In the genomic region with DNA sequence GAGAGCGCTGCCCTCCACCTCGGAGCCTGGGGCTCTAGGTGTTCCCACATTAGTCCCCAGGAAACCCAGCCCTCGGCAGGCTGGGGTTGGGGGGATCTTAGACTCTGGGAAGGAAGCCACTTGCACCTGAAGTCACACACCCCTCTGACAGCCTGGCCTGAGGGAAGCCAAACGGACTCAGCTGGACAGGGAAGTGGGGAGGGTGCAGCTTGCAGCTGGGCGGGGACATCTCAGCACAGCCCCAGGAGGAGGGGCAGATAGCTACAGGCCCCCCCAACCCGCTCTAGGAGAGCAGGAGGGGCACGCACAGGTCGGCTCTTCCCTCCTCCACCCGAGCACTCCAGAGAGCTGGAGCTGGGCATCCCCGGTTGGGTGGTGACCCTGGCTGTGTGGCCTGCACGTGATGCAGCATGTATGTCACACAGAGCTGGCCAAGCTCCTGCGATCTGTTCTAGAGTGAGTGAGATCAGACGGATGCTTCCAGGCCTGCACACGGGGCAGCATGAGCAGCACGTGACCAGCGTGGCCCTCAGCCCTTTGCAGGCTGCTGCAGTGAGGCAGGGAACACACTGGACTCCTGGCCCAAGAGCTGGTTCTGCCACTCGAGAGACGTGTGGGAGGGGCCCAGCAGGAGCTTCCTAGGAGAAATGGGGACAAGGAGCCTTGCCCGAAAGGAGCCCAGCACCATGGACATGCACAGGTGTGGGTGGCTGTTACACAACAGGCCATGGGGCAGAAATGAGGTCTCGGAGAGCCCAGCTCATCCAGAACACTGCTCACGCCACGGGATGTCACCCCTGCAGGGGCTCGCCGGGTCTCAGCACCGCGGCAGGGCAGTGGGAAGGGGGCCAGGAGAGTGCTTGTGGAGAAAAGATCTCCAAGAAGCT, we compare ENCODE assay signal across 18 cellular contexts. TPM values are rescaled to one million over a fixed set of nuclear protein-coding genes. Genes with fewer than 3 reads are reported as not detected.
DNase-seq lines count a peak whose midpoint lies in the region; ATAC-seq and TF ChIP-seq lines count a peak whose summit lies in the region.
"Had no signal": no experiment of that assay in that cellular context is flagged by ENCODE, and none has a peak within 500 bp of the region (broad histone marks: within the 10 kb centered on the region; RNA-seq: fewer than 3 reads in every experiment).

No MANE protein-coding gene starts in this region.

- H3K9me3 Mint-ChIP-seq in natural killer cell treated with Interleukin-12 subunit alpha and Interleukin-12 subunit beta and Interleukin-15 and Interleukin-18, amount 100 ng/mL, for 72 hours, result no peaks in the 10 kb centered on the region
- H3K9me3 Mint-ChIP-seq in natural killer cell, result no peaks in the 10 kb centered on the region
- no peaks in the 10 kb centered on the region for H3K9me3 Mint-ChIP-seq in activated T-cell treated with anti-CD3 and anti-CD28 coated beads, Interleukin-2, amount 50 U/mL, for 72 hours
- H3K9me3 Mint-ChIP-seq: stimulated activated naive CD8-positive, alpha-beta T cell treated with anti-CD3 and anti-CD28 coated beads, Interleukin-15, Interleukin-2, amounts not matched to agents 100 ng/mL and 50 ng/mL, for 24 hours had no signal

- no peak overlapping the region for H3K27ac Mint-ChIP-seq in natural killer cell treated with Interleukin-12 subunit alpha and Interleukin-12 subunit beta and Interleukin-15 and Interleukin-18, amount 100 ng/mL, for 72 hours
- H3K27ac Mint-ChIP-seq in natural killer cell, result no peak overlapping the region
- H3K27ac Mint-ChIP-seq in activated T-cell treated with anti-CD3 and anti-CD28 coated beads, Interleukin-2, amount 50 U/mL, for 72 hours, result no peak overlapping the region
- H3K27ac Mint-ChIP-seq: stimulated activated naive CD8-positive, alpha-beta T cell treated with anti-CD3 and anti-CD28 coated beads, Interleukin-15, Interleukin-2, amounts not matched to agents 100 ng/mL and 50 ng/mL, for 24 hours had no signal

- no peak for TF ChIP-seq CTCF in natural killer cell (IDR thresholded peaks at IDR 0.05)
- no peak for TF ChIP-seq CTCF in foreskin keratinocyte (conservative IDR thresholded peaks at IDR 0.05)
- no peak for TF ChIP-seq CTCF in omental fat pad (IDR thresholded peaks at IDR 0.05)

- no peaks in the 10 kb centered on the region for H3K4me1 ChIP-seq in foreskin keratinocyte

- no peaks in the 10 kb centered on the region for H3K27me3 ChIP-seq in foreskin keratinocyte
- H3K27me3 ChIP-seq: cardiac muscle cell, MG63, neutrophil had no signal

- peak; percentile 40 for DNase-seq in natural killer cell treated with Interleukin-12 subunit alpha and Interleukin-12 subunit beta and Interleukin-15 and Interleukin-18, amount 100 ng/mL, for 72 hours (ENCODE audit: low spot score)
- DNase-seq in natural killer cell (no peak), left cardiac atrium (peak; percentile 79), occipital lobe (lab: John Stamatoyannopoulos, UW) (peak; percentile 58), foreskin keratinocyte (no peak), omental fat pad (ENCODE audit: low spot score) (no peak)
- DNase-seq in activated T-cell treated with anti-CD3 and anti-CD28 coated beads, Interleukin-2, amount 50 U/mL, for 72 hours, result no peak
- no peak for DNase-seq in activated CD8-positive, alpha-beta memory T cell treated with anti-CD3 and anti-CD28 coated beads, Interleukin-2, amount 50 U/mL, for 4 hours
- DNase-seq: activated effector memory CD4-positive, alpha-beta T cell treated with anti-CD3 and anti-CD28 coated beads, Interleukin-2, amount 50 U/mL, for 16 hours; erythroblast; MG63; stimulated activated CD4-positive, alpha-beta T cell treated with anti-CD3 and anti-CD28 coated beads, Interleukin-2, amount 100 ng/mL, for 24 hours; T-helper 2 cell had no signal

- H3K27ac ChIP-seq in foreskin keratinocyte, result no peak overlapping the region
- H3K27ac ChIP-seq: 22Rv1, cardiac muscle cell, HL-60, neutrophil had no signal

- H3K4me1 Mint-ChIP-seq in natural killer cell treated with Interleukin-12 subunit alpha and Interleukin-12 subunit beta and Interleukin-15 and Interleukin-18, amount 100 ng/mL, for 72 hours (ENCODE audit: low read depth in 2 of 2), result peaks cover 0 to 6% of the 10 kb centered on the region in 2 donors
- peaks cover 0 to 6% of the 10 kb centered on the region in 2 donors for H3K4me1 Mint-ChIP-seq in natural killer cell
- H3K4me1 Mint-ChIP-seq in activated T-cell treated with anti-CD3 and anti-CD28 coated beads, Interleukin-2, amount 50 U/mL, for 72 hours (ENCODE audit: low read depth), result no peaks in the 10 kb centered on the region

- H3K4me3 Mint-ChIP-seq in natural killer cell treated with Interleukin-12 subunit alpha and Interleukin-12 subunit beta and Interleukin-15 and Interleukin-18, amount 100 ng/mL, for 72 hours, result no peak overlapping the region
- no peak overlapping the region for H3K4me3 Mint-ChIP-seq in natural killer cell
- H3K4me3 Mint-ChIP-seq in activated T-cell treated with anti-CD3 and anti-CD28 coated beads, Interleukin-2, amount 50 U/mL, for 72 hours, result no peak overlapping the region
- H3K4me3 Mint-ChIP-seq: stimulated activated naive CD8-positive, alpha-beta T cell treated with anti-CD3 and anti-CD28 coated beads, Interleukin-15, Interleukin-2, amounts not matched to agents 100 ng/mL and 50 ng/mL, for 24 hours had no signal

- no peaks in the 10 kb centered on the region for H3K27me3 Mint-ChIP-seq in natural killer cell treated with Interleukin-12 subunit alpha and Interleukin-12 subunit beta and Interleukin-15 and Interleukin-18, amount 100 ng/mL, for 72 hours
- H3K27me3 Mint-ChIP-seq in natural killer cell (ENCODE audit: low read depth in 2 of 2), result no peaks in the 10 kb centered on the region
- no peaks in the 10 kb centered on the region for H3K27me3 Mint-ChIP-seq in activated T-cell treated with anti-CD3 and anti-CD28 coated beads, Interleukin-2, amount 50 U/mL, for 72 hours (ENCODE audit: low read depth)
- H3K27me3 Mint-ChIP-seq: stimulated activated naive CD8-positive, alpha-beta T cell treated with anti-CD3 and anti-CD28 coated beads, Interleukin-15, Interleukin-2, amounts not matched to agents 100 ng/mL and 50 ng/mL, for 24 hours had no signal

- no peaks in the 10 kb centered on the region for H3K36me3 Mint-ChIP-seq in natural killer cell treated with Interleukin-12 subunit alpha and Interleukin-12 subunit beta and Interleukin-15 and Interleukin-18, amount 100 ng/mL, for 72 hours
- H3K36me3 Mint-ChIP-seq in natural killer cell, result no peaks in the 10 kb centered on the region
- H3K36me3 Mint-ChIP-seq in activated T-cell treated with anti-CD3 and anti-CD28 coated beads, Interleukin-2, amount 50 U/mL, for 72 hours (ENCODE audit: insufficient read depth in 2 of 2), result no peaks in the 10 kb centered on the region

- intact Hi-C loops in natural killer cell (cut with micrococcal nuclease), result no loop called here
- intact Hi-C loops in left cardiac atrium (cut with DNase I), result no loop called here

- ATAC-seq in natural killer cell treated with Interleukin-12 subunit alpha and Interleukin-12 subunit beta and Interleukin-15 and Interleukin-18, amount 100 ng/mL, for 72 hours, result peak in 1 of 2 donors; percentile 21
- ATAC-seq in natural killer cell (no peak), left cardiac atrium (peak; percentile 60 to 86), foreskin keratinocyte (no peak), omental fat pad (ENCODE audit: low FRiP score) (no peak)
- no peak for ATAC-seq in activated T-cell treated with anti-CD3 and anti-CD28 coated beads, Interleukin-2, amount 50 U/mL, for 72 hours (replicated peaks in 1 of 2)

RNA-seq across cellular contexts. Expression of gene KIFC3, which starts 15.4 kb away (rescaled TPM):
- total RNA-seq in natural killer cell treated with Interleukin-12 subunit alpha and Interleukin-12 subunit beta and Interleukin-15 and Interleukin-18, amount 100 ng/mL, for 72 hours, result 10 to 100 TPM in 1 of 2 donors, 1 to 10 TPM in 1; 2.5 to 10.0 TPM
- 100 to 1,000 TPM in 1 of 3 donors, 10 to 100 TPM in 2; 54.2 to 106 (median 84.9) TPM for total RNA-seq in natural killer cell
- total RNA-seq in left cardiac atrium, result 10 to 100 TPM; 37.1 to 55.4 TPM
- total RNA-seq in occipital lobe, result 44.6 TPM
- 1 to 10 TPM; 1.3 to 1.5 TPM for total RNA-seq in activated T-cell treated with anti-CD3 and anti-CD28 coated beads, Interleukin-2, amount 50 U/mL, for 72 hours
- 67.8 and 68.5 TPM in 2 replicates for total RNA-seq in foreskin keratinocyte
- polyA plus RNA-seq in foreskin keratinocyte, result 47.0 and 48.3 TPM in 2 replicates
- total RNA-seq in omental fat pad, result 10 to 100 TPM; 41.5 to 96.9 (median 58.9) TPM

RNA-seq across cellular contexts. Expression of gene KATNB1, which starts 51.3 kb away (rescaled TPM):
- total RNA-seq in natural killer cell treated with Interleukin-12 subunit alpha and Interleukin-12 subunit beta and Interleukin-15 and Interleukin-18, amount 100 ng/mL, for 72 hours, result 10 to 100 TPM; 33.7 to 65.3 TPM
- total RNA-seq in natural killer cell (10 to 100 TPM; 23.6 to 34.3 (median 29.7) TPM), left cardiac atrium (10 to 100 TPM; 11.2 to 11.7 TPM), occipital lobe (27.8 TPM), foreskin keratinocyte (37.9 and 39.0 TPM in 2 replicates), omental fat pad (10 to 100 TPM in 3 of 4 donors, 1 to 10 TPM in 1; 8.7 to 23.5 (median 14.1) TPM)
- total RNA-seq in activated T-cell treated with anti-CD3 and anti-CD28 coated beads, Interleukin-2, amount 50 U/mL, for 72 hours, result 10 to 100 TPM; 23.2 to 31.3 TPM
- polyA plus RNA-seq in foreskin keratinocyte, result 34.4 and 35.4 TPM in 2 replicates

Comparison
In these comparisons a context has a peak if more than half of its experiments do, and no peak if none do; other contexts are left out.
1. DNase-seq: peak in natural killer cell treated with Interleukin-12 subunit alpha and Interleukin-12 subunit beta and Interleukin-15 and Interleukin-18, amount 100 ng/mL, for 72 hours (single experiment), left cardiac atrium (single experiment) and occipital lobe (single experiment); none in natural killer cell (single experiment), activated T-cell treated with anti-CD3 and anti-CD28 coated beads, Interleukin-2, amount 50 U/mL, for 72 hours (0 of 2), foreskin keratinocyte (0 of 2), omental fat pad (single experiment) and activated CD8-positive, alpha-beta memory T cell treated with anti-CD3 and anti-CD28 coated beads, Interleukin-2, amount 50 U/mL, for 4 hours (single experiment).
2. ATAC-seq: peak in left cardiac atrium (2 of 2); none in natural killer cell (0 of 3), activated T-cell treated with anti-CD3 and anti-CD28 coated beads, Interleukin-2, amount 50 U/mL, for 72 hours (0 of 2), foreskin keratinocyte (single experiment) and omental fat pad (single experiment).